In the genomic region with DNA sequence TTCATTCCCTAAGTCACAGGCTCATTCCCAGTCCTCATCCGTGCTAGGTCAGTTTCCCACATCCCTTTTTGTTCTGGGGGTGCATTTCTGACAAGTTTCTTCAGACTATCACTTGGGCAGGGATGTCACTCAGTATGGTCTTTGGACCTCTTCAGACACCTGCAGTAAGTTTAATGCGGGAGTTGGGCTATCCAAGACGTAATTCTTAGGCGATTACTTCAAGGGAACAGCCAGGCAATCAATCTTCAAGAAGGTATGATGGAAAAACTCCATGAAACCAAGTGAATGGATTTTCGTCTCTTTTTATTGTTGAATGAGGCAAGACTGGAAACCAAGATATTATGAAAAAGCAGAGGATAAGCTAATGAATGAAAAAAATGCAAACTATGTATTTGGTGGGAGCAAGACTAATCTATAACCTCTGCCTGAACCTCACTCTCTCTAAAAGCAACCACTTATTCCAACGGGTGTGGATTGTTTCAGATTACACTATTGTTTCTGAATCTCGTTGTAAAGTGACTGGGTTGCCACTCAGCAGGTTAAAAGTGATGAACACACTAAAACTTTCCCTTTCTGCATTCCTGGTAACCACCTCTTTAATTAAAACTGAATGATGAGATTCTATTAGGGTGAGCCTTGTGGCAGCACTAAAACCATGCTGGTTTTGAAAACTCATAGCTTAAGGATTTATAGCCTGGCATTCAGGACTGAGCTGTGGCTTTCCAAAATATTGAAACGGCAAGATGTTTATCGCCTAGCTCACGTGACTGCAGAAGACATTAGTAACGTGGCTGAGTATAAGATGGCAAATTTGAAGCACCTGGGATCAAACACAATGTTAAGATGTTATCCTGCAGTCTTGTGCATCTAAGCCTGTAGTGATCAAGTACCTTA, we compare ENCODE assay signal across 9 cellular contexts. TPM values are rescaled to one million over a fixed set of nuclear protein-coding genes. Genes with fewer than 3 reads are reported as not detected.
DNase-seq lines count a peak whose midpoint lies in the region; ATAC-seq, FAIRE-seq and TF ChIP-seq lines count a peak whose summit lies in the region.
"Had no signal": no experiment of that assay in that cellular context is flagged by ENCODE, and none has a peak within 500 bp of the region (broad histone marks: within the 10 kb centered on the region; RNA-seq: fewer than 3 reads in every experiment).

No MANE protein-coding gene starts in this region.

- intact Hi-C loops in Right ventricle myocardium inferior (cut with DNase I) (loop anchor here (1.0 to 5.0 kb wide), 5 partner anchors 37 to 187 kb away; no protein-coding TSS in a partner anchor), lower leg skin (cut with DNase I; ENCODE audit: low total_unique reads) (no loop called here)

- no peak for ATAC-seq in Right ventricle myocardium inferior
- ATAC-seq in upper lobe of left lung (ENCODE audit: low FRiP score in 2 of 2) = no peak
- no peak for ATAC-seq in GM18511 (IDR thresholded peaks at IDR 0.05; ENCODE audit: unreplicated experiment)
- no peak for ATAC-seq in HG02885 (IDR thresholded peaks at IDR 0.05; ENCODE audit: poor library complexity, unreplicated experiment)

- H3K79me2 ChIP-seq in astrocyte (ENCODE audit: insufficient read depth, low read length) = peaks cover 65% of the 10 kb centered on the region

- no peak for TF ChIP-seq POLR2A in lower leg skin (IDR thresholded peaks at IDR 0.05)
- TF ChIP-seq POLR2A in upper lobe of left lung (IDR thresholded peaks at IDR 0.05) = no peak

- TF ChIP-seq EP300 in upper lobe of left lung (IDR thresholded peaks at IDR 0.05) = no peak

- 5 to 6% methylated on average over 11 of the region's 11 CpGs for WGBS in lower leg skin, 2 donors
- WGBS in upper lobe of left lung, 2 donors = 6 to 7% methylated on average over 11 of the region's 11 CpGs

- H3K27me3 ChIP-seq in cardiac muscle cell (no peaks in the 10 kb centered on the region), astrocyte (ENCODE audit: insufficient read depth, low read length) (no peaks in the 10 kb centered on the region), upper lobe of left lung (no peaks in the 10 kb centered on the region)

- H3K9me3 ChIP-seq in cardiac muscle cell (ENCODE audit: low read depth) (no peaks in the 10 kb centered on the region), astrocyte (ENCODE audit: insufficient read depth, low read depth, low read length) (no peaks in the 10 kb centered on the region), upper lobe of left lung (no peaks in the 10 kb centered on the region)

- TF ChIP-seq CTCF in cardiac muscle cell (IDR thresholded peaks at IDR 0.05; ENCODE audit: low read depth, low read length) (no peak), astrocyte (IDR thresholded peaks at IDR 0.05; ENCODE audit: insufficient read depth, low read depth, low read length) (no peak), lower leg skin (IDR thresholded peaks at IDR 0.05) (no peak), upper lobe of left lung (IDR thresholded peaks at IDR 0.05) (no peak)

- H3K36me3 ChIP-seq in cardiac muscle cell (no peaks in the 10 kb centered on the region), astrocyte (ENCODE audit: insufficient read depth, low read length) (no peaks in the 10 kb centered on the region), upper lobe of left lung (no peaks in the 10 kb centered on the region)

- H3K9me3 Mint-ChIP-seq in astrocyte (ENCODE audit: unreplicated experiment) = no peaks in the 10 kb centered on the region
- H3K9me3 Mint-ChIP-seq: central memory CD8-positive, alpha-beta T cell had no signal

- H3K4me2 ChIP-seq in astrocyte (ENCODE audit: low read length) = peak overlapping the region; percentile 90

- H3K4me3 Mint-ChIP-seq in astrocyte (ENCODE audit: unreplicated experiment) = peak overlapping the region; percentile 93
- H3K4me3 Mint-ChIP-seq: central memory CD8-positive, alpha-beta T cell had no signal

- H3K4me3 ChIP-seq in cardiac muscle cell (peak overlapping the region; percentile 75), astrocyte (ENCODE audit: insufficient read depth, low read depth, low read length) (peak overlapping the region; percentile 90), lower leg skin (ENCODE audit: low read depth, poor library complexity, severe bottlenecking) (peak overlapping the region; percentile 96), upper lobe of left lung (peak overlapping the region; percentile 81 to 98 (median 92))

- H3K36me3 Mint-ChIP-seq in astrocyte (ENCODE audit: low read depth, unreplicated experiment) = no peaks in the 10 kb centered on the region

- H3K4me1 Mint-ChIP-seq in astrocyte (ENCODE audit: low read depth, unreplicated experiment) = peaks cover 37% of the 10 kb centered on the region
- H3K4me1 Mint-ChIP-seq: central memory CD8-positive, alpha-beta T cell had no signal

- H4K20me1 ChIP-seq in astrocyte (ENCODE audit: insufficient read depth, low read length) = peaks cover 33% of the 10 kb centered on the region

- H3K4me1 ChIP-seq in cardiac muscle cell (ENCODE audit: low read depth) = peaks cover 37% of the 10 kb centered on the region
- H3K4me1 ChIP-seq in astrocyte (ENCODE audit: insufficient read depth, low read length) = peaks cover 29% of the 10 kb centered on the region
- H3K4me1 ChIP-seq in upper lobe of left lung = peaks cover 9 to 24% (median 20%) of the 10 kb centered on the region in 4 donors

- peak overlapping the region; percentile 88 for H3K9ac ChIP-seq in astrocyte (ENCODE audit: low read length)

- peak in 1 of 2 donors; percentile 46 for DNase-seq in cardiac muscle cell (ENCODE audit: low read depth in 1 of 2, low spot score in 1 of 2)
- no peak for DNase-seq in Right ventricle myocardium inferior (ENCODE audit: missing footprints)
- DNase-seq in astrocyte (ENCODE audit: low read depth) = peak; percentile 88
- DNase-seq in lower leg skin (ENCODE audit: low spot score in 2 of 2) = no peak
- no peak for DNase-seq in upper lobe of left lung
- no peak for DNase-seq in NCI-H1105 (lab: John Stamatoyannopoulos, UW)

- H2AFZ ChIP-seq in astrocyte (ENCODE audit: low read depth, low read length) = peak overlapping the region; percentile 74

- H3K27ac ChIP-seq in cardiac muscle cell (peak overlapping the region; percentile 91), astrocyte (ENCODE audit: low read depth, low read length) (peak overlapping the region; percentile 83), upper lobe of left lung (peak overlapping the region; percentile 87 to 93 (median 90))

- H3K27me3 Mint-ChIP-seq in astrocyte (ENCODE audit: low read depth, unreplicated experiment) = no peaks in the 10 kb centered on the region

- peak; percentile 39 for FAIRE-seq in astrocyte (lab: Jason Lieb, UNC)

- H3K27ac Mint-ChIP-seq in astrocyte (ENCODE audit: unreplicated experiment) = peak overlapping the region; percentile 60

RNA-seq across cellular contexts. Expression of gene RASAL2, which starts 1.1 kb away (rescaled TPM):
- total RNA-seq in cardiac muscle cell (25.3 and 35.3 TPM in 2 replicates), Right ventricle myocardium inferior (30.2 TPM), astrocyte (44.2 and 45.3 TPM in 2 replicates), lower leg skin (10 to 100 TPM; 26.0 to 51.4 (median 31.0) TPM), upper lobe of left lung (10 to 100 TPM; 24.7 to 59.0 (median 41.6) TPM)
- 11.2 and 13.1 TPM in 2 replicates for polyA plus RNA-seq in cardiac muscle cell
